In genomic region chr19:14463747-14464146, GRCh38 we compare ENCODE assay signal across 23 cellular contexts. TPM values are rescaled to one million over a fixed set of nuclear protein-coding genes. Genes with fewer than 3 reads are reported as not detected.
"Had no signal": no experiment of that assay in that cellular context is flagged by ENCODE, and none has a peak within 500 bp of the region (broad histone marks: within the 10 kb centered on the region; RNA-seq: fewer than 3 reads in every experiment).

No MANE protein-coding gene starts in this region.

- H3K9me3 Mint-ChIP-seq: IgD-negative memory B cell had no signal

- H3K27ac ChIP-seq: HL-60, RWPE1, SJCRH30 had no signal

- ATAC-seq: Panc1, PC-3, SK-N-SH treated with all-trans-retinoic acid at 6 μM for 48 hours had no signal

- FAIRE-seq: HTR-8/SVneo had no signal

- H3K4me1 ChIP-seq: SJCRH30 had no signal

- H3K27ac Mint-ChIP-seq: IgD-negative memory B cell had no signal

- H3K27me3 ChIP-seq: SJCRH30 had no signal

- DNase-seq: KBM-7, NCI-H1092, NCI-H1105 treated with DMSO at 0.1 percent for 48 hours, NCI-H1417 treated with DMSO at 0.1 percent for 48 hours, NCI-H146, NCI-H1694 treated with DMSO at 0.1 percent for 48 hours, NCI-H1930, NCI-H2081, NCI-H2107, NCI-H2227 treated with DMSO at 0.1 percent for 48 hours, NCI-H524, NCI-H69, NCI-H774, PC-3, SHP77 treated with DMSO at 0.1 percent for 48 hours, SJCRH30 had no signal

- H3K4me3 ChIP-seq: SJCRH30 had no signal

- H3K9me3 ChIP-seq: SJCRH30 had no signal

- H3K4me1 Mint-ChIP-seq: IgD-negative memory B cell had no signal

RNA-seq across cellular contexts. Expression of gene PTGER1, which starts 11.4 kb away (rescaled TPM):
- total RNA-seq: LHCN-M2 had no signal
- polyA plus RNA-seq: IgD-negative memory B cell had no signal
